In the genomic region with DNA sequence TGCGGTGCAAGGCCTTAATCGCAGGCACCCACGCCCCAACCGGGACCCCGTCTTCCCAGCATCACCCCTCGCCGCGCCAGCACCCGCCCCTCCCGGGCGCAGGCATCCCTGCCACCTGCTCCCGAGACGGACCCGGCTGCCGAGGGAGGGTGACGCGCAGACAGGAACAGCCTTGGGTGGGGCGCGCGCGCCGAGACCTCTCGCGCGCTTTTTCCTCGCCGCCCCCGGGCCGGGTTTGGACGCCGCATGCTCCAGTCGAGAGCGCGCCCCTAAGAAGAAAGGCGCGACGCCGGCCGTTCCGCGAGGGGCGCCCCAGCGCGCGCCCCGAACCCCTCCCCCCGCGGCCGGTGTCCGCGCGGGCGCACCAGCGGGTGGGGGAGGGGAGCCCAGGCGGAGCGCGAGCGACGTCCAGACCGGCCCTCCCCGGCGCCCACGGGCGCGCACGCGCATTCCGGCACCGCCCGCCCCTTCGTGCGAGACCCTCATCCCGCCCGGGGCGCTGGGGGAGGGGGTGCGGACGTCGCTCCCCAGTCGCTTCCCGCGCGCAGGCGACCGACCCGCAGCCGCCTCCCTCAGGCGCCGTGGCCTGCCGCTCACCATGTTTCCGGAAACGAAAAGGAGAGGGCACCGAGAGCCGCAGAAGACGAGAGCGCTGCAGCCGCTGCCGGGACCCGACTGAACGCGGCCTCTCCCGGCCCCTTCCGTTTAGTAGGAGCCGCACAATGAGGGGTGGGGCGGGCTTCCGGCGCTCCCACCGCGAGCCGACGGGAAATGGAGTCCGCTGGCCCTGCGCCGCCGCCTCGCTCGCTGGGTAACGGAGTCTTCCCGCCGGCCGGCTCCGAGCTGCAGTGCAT, we compare ENCODE assay signal across 2 cellular contexts.
TF ChIP-seq lines count a peak whose summit lies in the region.

A gene (minus strand): TSS at position 681 of the 854 bp plus-strand sequence. CDS start 81 bp downstream, at position 600.

TF ChIP-seq in HEK293, 187 proteins besides CTCF, POLR2A, EP300 and RAD21 (continued from another document and continues in another):
- TF ChIP-seq, protein P1, sequence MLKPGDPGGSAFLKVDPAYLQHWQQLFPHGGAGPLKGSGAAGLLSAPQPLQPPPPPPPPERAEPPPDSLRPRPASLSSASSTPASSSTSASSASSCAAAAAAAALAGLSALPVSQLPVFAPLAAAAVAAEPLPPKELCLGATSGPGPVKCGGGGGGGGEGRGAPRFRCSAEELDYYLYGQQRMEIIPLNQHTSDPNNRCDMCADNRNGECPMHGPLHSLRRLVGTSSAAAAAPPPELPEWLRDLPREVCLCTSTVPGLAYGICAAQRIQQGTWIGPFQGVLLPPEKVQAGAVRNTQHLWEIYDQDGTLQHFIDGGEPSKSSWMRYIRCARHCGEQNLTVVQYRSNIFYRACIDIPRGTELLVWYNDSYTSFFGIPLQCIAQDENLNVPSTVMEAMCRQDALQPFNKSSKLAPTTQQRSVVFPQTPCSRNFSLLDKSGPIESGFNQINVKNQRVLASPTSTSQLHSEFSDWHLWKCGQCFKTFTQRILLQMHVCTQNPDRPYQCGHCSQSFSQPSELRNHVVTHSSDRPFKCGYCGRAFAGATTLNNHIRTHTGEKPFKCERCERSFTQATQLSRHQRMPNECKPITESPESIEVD (tag by site-specific recombination; IDR thresholded peaks at IDR 0.05): no peak
- TF ChIP-seq, protein P2, sequence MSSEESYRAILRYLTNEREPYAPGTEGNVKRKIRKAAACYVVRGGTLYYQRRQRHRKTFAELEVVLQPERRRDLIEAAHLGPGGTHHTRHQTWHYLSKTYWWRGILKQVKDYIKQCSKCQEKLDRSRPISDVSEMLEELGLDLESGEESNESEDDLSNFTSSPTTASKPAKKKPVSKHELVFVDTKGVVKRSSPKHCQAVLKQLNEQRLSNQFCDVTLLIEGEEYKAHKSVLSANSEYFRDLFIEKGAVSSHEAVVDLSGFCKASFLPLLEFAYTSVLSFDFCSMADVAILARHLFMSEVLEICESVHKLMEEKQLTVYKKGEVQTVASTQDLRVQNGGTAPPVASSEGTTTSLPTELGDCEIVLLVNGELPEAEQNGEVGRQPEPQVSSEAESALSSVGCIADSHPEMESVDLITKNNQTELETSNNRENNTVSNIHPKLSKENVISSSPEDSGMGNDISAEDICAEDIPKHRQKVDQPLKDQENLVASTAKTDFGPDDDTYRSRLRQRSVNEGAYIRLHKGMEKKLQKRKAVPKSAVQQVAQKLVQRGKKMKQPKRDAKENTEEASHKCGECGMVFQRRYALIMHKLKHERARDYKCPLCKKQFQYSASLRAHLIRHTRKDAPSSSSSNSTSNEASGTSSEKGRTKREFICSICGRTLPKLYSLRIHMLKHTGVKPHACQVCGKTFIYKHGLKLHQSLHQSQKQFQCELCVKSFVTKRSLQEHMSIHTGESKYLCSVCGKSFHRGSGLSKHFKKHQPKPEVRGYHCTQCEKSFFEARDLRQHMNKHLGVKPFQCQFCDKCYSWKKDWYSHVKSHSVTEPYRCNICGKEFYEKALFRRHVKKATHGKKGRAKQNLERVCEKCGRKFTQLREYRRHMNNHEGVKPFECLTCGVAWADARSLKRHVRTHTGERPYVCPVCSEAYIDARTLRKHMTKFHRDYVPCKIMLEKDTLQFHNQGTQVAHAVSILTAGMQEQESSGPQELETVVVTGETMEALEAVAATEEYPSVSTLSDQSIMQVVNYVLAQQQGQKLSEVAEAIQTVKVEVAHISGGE (tag by site-specific recombination; conservative IDR thresholded peaks at IDR 0.05; ENCODE audit: low read depth): peak; percentile 96
- TF ChIP-seq GLIS2 (tag by site-specific recombination; IDR thresholded peaks at IDR 0.05) (peak; percentile 27; the same call in 1 of the 2 replicates), ZNF623 (tag by site-specific recombination; IDR thresholded peaks at IDR 0.05) (no peak), ZNF274 (IDR thresholded peaks at IDR 0.05; ENCODE audit: low read length) (no peak), ZNF274 (tag by site-specific recombination; IDR thresholded peaks at IDR 0.05; ENCODE audit: borderline replicate concordance) (no peak), RBAK (tag by site-specific recombination; IDR thresholded peaks at IDR 0.05) (no peak), KLF10 (tag by site-specific recombination; IDR thresholded peaks at IDR 0.05) (peak; percentile 89), ZNF548 (tag by site-specific recombination; IDR thresholded peaks at IDR 0.05) (no peak), ZNF132 (tag by site-specific recombination; IDR thresholded peaks at IDR 0.05; ENCODE audit: borderline replicate concordance) (no peak), ZNF791 (tag by site-specific recombination; IDR thresholded peaks at IDR 0.05) (no peak), ZNF677 (tag by site-specific recombination; IDR thresholded peaks at IDR 0.05) (0 out of 2 replicates have a peak, but pooled peaks have one; percentile 8), ZNF146 (tag by site-specific recombination; IDR thresholded peaks at IDR 0.05) (no peak)
- TF ChIP-seq, protein P3, sequence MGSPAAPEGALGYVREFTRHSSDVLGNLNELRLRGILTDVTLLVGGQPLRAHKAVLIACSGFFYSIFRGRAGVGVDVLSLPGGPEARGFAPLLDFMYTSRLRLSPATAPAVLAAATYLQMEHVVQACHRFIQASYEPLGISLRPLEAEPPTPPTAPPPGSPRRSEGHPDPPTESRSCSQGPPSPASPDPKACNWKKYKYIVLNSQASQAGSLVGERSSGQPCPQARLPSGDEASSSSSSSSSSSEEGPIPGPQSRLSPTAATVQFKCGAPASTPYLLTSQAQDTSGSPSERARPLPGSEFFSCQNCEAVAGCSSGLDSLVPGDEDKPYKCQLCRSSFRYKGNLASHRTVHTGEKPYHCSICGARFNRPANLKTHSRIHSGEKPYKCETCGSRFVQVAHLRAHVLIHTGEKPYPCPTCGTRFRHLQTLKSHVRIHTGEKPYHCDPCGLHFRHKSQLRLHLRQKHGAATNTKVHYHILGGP (tag by site-specific recombination; IDR thresholded peaks at IDR 0.05): no peak
- TF ChIP-seq, protein P4, sequence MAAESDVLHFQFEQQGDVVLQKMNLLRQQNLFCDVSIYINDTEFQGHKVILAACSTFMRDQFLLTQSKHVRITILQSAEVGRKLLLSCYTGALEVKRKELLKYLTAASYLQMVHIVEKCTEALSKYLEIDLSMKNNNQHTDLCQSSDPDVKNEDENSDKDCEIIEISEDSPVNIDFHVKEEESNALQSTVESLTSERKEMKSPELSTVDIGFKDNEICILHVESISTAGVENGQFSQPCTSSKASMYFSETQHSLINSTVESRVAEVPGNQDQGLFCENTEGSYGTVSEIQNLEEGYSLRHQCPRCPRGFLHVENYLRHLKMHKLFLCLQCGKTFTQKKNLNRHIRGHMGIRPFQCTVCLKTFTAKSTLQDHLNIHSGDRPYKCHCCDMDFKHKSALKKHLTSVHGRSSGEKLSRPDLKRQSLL (tag by site-specific recombination; IDR thresholded peaks at IDR 0.05): peak; percentile 57; the same call in 1 of the 2 replicates
- TF ChIP-seq, protein P5, sequence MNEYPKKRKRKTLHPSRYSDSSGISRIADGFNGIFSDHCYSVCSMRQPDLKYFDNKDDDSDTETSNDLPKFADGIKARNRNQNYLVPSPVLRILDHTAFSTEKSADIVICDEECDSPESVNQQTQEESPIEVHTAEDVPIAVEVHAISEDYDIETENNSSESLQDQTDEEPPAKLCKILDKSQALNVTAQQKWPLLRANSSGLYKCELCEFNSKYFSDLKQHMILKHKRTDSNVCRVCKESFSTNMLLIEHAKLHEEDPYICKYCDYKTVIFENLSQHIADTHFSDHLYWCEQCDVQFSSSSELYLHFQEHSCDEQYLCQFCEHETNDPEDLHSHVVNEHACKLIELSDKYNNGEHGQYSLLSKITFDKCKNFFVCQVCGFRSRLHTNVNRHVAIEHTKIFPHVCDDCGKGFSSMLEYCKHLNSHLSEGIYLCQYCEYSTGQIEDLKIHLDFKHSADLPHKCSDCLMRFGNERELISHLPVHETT (tag by site-specific recombination; IDR thresholded peaks at IDR 0.05): no peak

TF ChIP-seq in SK-N-SH treated with all-trans-retinoic acid at 6 μM for 48 hours, 23 proteins besides CTCF, POLR2A, EP300 and RAD21 (continued from another document):
- TF ChIP-seq, protein P6, sequence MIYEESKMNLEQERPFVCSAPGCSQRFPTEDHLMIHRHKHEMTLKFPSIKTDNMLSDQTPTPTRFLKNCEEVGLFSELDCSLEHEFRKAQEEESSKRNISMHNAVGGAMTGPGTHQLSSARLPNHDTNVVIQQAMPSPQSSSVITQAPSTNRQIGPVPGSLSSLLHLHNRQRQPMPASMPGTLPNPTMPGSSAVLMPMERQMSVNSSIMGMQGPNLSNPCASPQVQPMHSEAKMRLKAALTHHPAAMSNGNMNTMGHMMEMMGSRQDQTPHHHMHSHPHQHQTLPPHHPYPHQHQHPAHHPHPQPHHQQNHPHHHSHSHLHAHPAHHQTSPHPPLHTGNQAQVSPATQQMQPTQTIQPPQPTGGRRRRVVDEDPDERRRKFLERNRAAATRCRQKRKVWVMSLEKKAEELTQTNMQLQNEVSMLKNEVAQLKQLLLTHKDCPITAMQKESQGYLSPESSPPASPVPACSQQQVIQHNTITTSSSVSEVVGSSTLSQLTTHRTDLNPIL (CRISPR knock-in tag; IDR thresholded peaks at IDR 0.05; ENCODE audit: low read depth): no peak
